10 cellular contexts compared by ENCODE assay signal in the genomic region with DNA sequence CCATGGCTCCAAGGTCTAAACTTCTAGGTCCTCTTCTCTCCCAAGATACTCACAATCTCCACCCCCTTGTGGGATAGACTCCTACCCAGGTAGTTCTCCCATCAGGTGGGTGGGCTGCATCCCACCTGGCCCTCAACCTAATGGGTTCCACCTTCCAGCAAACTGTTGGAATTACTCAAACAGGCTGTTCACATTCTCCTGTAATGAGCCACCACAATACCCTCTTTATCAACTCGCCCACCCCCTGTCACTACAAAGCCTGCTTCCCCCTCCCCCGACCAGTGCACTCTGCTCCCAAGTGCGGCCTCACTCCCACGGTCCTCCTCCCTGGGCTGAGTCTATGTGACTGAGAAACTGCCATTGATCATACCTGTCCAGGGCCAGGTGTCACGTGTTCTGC. TPM values are rescaled to one million over a fixed set of nuclear protein-coding genes. Genes with fewer than 3 reads are reported as not detected.
"Had no signal": no experiment of that assay in that cellular context is flagged by ENCODE, and none has a peak within 500 bp of the region (broad histone marks: within the 10 kb centered on the region; RNA-seq: fewer than 3 reads in every experiment).

No MANE protein-coding gene starts in this region.

- H3K9me3 Mint-ChIP-seq: IgD-negative memory B cell had no signal

- H3K4me3 Mint-ChIP-seq: IgD-negative memory B cell had no signal

- H3K4me3 ChIP-seq: K562 had no signal

- H3K27ac Mint-ChIP-seq: IgD-negative memory B cell had no signal

- H3K27ac ChIP-seq: HL-60, KMS-11 had no signal

- DNase-seq: IMR-90, KBM-7, KG1 had no signal

- H3K36me3 Mint-ChIP-seq: IgD-negative memory B cell had no signal

- H3K4me1 Mint-ChIP-seq: IgD-negative memory B cell had no signal

- ATAC-seq: HepG2, K562 had no signal

RNA-seq across cellular contexts. Expression of a gene that starts 10.4 kb away (rescaled TPM):
- total RNA-seq: HepG2, HT-29, HT1080, IMR-90, K562 had no signal
